In the genomic region with DNA sequence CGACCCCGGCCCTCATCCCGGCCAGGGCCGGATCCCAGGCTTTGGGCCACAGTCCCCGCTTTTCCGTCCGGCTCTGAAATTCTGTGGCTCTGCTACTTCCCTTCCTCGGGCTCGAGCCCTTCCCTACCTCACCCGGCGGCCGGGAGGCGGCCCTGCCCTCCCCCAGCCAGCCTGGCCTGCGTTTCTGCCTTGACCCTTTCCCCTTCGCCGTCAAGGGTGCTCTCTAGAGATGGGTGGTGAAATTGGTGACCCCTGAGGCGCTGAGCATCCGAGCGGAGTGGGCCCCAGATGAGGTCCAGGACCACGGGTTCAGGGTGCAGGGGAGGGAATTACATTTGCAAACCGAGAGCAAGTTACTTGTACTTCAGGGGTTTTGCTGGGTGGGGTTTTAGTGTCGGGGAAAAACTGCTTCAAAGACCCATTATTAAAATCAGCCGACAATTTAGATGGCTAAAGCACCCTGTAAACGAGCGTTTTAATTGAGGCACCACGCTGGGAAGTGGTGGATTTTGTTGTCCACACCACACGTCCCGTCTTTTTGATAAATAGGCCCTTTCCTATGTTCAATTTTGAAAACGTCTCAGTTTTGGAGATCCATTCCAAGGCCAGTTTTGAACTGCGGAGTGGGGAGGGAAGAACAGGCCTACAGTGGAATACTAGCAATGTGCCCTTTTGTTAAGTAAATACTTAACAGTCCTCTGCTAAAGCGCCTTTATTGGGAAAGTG, we compare ENCODE assay signal across 1 cellular context.
TF ChIP-seq lines count a peak whose summit lies in the region.

No MANE protein-coding gene starts in this region.

TF ChIP-seq in K562, 482 proteins besides CTCF, POLR2A, EP300 and RAD21 (continued from another document):
- TF ChIP-seq, protein P1, sequence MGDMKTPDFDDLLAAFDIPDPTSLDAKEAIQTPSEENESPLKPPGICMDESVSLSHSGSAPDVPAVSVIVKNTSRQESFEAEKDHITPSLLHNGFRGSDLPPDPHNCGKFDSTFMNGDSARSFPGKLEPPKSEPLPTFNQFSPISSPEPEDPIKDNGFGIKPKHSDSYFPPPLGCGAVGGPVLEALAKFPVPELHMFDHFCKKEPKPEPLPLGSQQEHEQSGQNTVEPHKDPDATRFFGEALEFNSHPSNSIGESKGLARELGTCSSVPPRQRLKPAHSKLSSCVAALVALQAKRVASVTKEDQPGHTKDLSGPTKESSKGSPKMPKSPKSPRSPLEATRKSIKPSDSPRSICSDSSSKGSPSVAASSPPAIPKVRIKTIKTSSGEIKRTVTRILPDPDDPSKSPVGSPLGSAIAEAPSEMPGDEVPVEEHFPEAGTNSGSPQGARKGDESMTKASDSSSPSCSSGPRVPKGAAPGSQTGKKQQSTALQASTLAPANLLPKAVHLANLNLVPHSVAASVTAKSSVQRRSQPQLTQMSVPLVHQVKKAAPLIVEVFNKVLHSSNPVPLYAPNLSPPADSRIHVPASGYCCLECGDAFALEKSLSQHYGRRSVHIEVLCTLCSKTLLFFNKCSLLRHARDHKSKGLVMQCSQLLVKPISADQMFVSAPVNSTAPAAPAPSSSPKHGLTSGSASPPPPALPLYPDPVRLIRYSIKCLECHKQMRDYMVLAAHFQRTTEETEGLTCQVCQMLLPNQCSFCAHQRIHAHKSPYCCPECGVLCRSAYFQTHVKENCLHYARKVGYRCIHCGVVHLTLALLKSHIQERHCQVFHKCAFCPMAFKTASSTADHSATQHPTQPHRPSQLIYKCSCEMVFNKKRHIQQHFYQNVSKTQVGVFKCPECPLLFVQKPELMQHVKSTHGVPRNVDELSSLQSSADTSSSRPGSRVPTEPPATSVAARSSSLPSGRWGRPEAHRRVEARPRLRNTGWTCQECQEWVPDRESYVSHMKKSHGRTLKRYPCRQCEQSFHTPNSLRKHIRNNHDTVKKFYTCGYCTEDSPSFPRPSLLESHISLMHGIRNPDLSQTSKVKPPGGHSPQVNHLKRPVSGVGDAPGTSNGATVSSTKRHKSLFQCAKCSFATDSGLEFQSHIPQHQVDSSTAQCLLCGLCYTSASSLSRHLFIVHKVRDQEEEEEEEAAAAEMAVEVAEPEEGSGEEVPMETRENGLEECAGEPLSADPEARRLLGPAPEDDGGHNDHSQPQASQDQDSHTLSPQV (IDR thresholded peaks at IDR 0.05) = 0 out of 2 replicates have a peak, but pooled peaks have one; percentile 78
- TF ChIP-seq YBX1 (IDR thresholded peaks at IDR 0.05) = no peak
- peak; percentile 28; the same call in 1 of the 2 replicates for TF ChIP-seq TOE1 (IDR thresholded peaks at IDR 0.05; ENCODE audit: borderline replicate concordance)
- TF ChIP-seq TOE1 (CRISPR knock-in tag; IDR thresholded peaks at IDR 0.05; ENCODE audit: borderline replicate concordance, low read depth) = no peak
- TF ChIP-seq FOXK1 (CRISPR knock-in tag; IDR thresholded peaks at IDR 0.05; ENCODE audit: borderline replicate concordance) = peak; percentile 95
- no peak for TF ChIP-seq NR4A1 (CRISPR knock-in tag; IDR thresholded peaks at IDR 0.05)
- no peak for TF ChIP-seq NR4A1 (tag; IDR thresholded peaks at IDR 0.05)
- 0 out of 2 replicates have a peak, but pooled peaks have one; percentile 4 for TF ChIP-seq DIDO1 (tag; IDR thresholded peaks at IDR 0.05; ENCODE audit: low read depth)
- TF ChIP-seq KLF10 (CRISPR knock-in tag; IDR thresholded peaks at IDR 0.05) = no peak
- TF ChIP-seq, protein P2, sequence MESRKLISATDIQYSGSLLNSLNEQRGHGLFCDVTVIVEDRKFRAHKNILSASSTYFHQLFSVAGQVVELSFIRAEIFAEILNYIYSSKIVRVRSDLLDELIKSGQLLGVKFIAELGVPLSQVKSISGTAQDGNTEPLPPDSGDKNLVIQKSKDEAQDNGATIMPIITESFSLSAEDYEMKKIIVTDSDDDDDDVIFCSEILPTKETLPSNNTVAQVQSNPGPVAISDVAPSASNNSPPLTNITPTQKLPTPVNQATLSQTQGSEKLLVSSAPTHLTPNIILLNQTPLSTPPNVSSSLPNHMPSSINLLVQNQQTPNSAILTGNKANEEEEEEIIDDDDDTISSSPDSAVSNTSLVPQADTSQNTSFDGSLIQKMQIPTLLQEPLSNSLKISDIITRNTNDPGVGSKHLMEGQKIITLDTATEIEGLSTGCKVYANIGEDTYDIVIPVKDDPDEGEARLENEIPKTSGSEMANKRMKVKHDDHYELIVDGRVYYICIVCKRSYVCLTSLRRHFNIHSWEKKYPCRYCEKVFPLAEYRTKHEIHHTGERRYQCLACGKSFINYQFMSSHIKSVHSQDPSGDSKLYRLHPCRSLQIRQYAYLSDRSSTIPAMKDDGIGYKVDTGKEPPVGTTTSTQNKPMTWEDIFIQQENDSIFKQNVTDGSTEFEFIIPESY (CRISPR knock-in tag; IDR thresholded peaks at IDR 0.05) = peak; percentile 61; the same call in 1 of the 2 replicates
- TF ChIP-seq HEY1 (CRISPR knock-in tag; IDR thresholded peaks at IDR 0.05; ENCODE audit: borderline replicate concordance) = no peak
- peak; percentile 33; the same call in 1 of the 2 replicates for TF ChIP-seq GTF2A2 (tag; IDR thresholded peaks at IDR 0.05)
- no peak for TF ChIP-seq MECOM (CRISPR knock-in tag; IDR thresholded peaks at IDR 0.05)
- TF ChIP-seq, protein P3, sequence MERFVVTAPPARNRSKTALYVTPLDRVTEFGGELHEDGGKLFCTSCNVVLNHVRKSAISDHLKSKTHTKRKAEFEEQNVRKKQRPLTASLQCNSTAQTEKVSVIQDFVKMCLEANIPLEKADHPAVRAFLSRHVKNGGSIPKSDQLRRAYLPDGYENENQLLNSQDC (CRISPR knock-in tag; IDR thresholded peaks at IDR 0.05) = no peak
- TF ChIP-seq PHF21A (IDR thresholded peaks at IDR 0.05; ENCODE audit: borderline replicate concordance, low read depth) = no peak
- TF ChIP-seq SNIP1 (IDR thresholded peaks at IDR 0.05; ENCODE audit: low read depth) = no peak
- TF ChIP-seq, protein P4, sequence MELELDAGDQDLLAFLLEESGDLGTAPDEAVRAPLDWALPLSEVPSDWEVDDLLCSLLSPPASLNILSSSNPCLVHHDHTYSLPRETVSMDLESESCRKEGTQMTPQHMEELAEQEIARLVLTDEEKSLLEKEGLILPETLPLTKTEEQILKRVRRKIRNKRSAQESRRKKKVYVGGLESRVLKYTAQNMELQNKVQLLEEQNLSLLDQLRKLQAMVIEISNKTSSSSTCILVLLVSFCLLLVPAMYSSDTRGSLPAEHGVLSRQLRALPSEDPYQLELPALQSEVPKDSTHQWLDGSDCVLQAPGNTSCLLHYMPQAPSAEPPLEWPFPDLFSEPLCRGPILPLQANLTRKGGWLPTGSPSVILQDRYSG (tag; conservative IDR thresholded peaks at IDR 0.05; ENCODE audit: low read depth) = peak; percentile 86
- 0 out of 2 replicates have a peak, but pooled peaks have one; percentile 29 for TF ChIP-seq LEF1 (IDR thresholded peaks at IDR 0.05)
- TF ChIP-seq FOXA3 (CRISPR knock-in tag; conservative IDR thresholded peaks at IDR 0.05 in 1 of 2, IDR thresholded peaks at IDR 0.05 in 1 of 2) = no peak
- TF ChIP-seq RHOXF2B (CRISPR knock-in tag; conservative IDR thresholded peaks at IDR 0.05) = no peak
- TF ChIP-seq, protein P5, sequence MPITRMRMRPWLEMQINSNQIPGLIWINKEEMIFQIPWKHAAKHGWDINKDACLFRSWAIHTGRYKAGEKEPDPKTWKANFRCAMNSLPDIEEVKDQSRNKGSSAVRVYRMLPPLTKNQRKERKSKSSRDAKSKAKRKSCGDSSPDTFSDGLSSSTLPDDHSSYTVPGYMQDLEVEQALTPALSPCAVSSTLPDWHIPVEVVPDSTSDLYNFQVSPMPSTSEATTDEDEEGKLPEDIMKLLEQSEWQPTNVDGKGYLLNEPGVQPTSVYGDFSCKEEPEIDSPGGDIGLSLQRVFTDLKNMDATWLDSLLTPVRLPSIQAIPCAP (CRISPR knock-in tag; IDR thresholded peaks at IDR 0.05; ENCODE audit: borderline replicate concordance) = 0 out of 2 replicates have a peak, but pooled peaks have one; percentile 52
- TF ChIP-seq SUPT5H (IDR thresholded peaks at IDR 0.05) = peak; percentile 75
- TF ChIP-seq RFX5 (IDR thresholded peaks at IDR 0.05; ENCODE audit: low read depth, low read length) = no peak
- TF ChIP-seq CBX3 (IDR thresholded peaks at IDR 0.05; ENCODE audit: borderline replicate concordance in 1 of 2, low read length in 2 of 2) = 0 out of 3 replicates have a peak, but pooled peaks of 1 of the 2 experiments have one; percentile 4
- no peak for TF ChIP-seq TCFL5 (CRISPR knock-in tag; conservative IDR thresholded peaks at IDR 0.05)
- 0 out of 2 replicates have a peak, but pooled peaks have one; percentile 51 for TF ChIP-seq PTBP1 (IDR thresholded peaks at IDR 0.05; ENCODE audit: low read depth, low read length)
- TF ChIP-seq DNMT1 (IDR thresholded peaks at IDR 0.05) = 0 out of 2 replicates have a peak, but pooled peaks have one; percentile 8
- no peak for TF ChIP-seq SNRNP70 (optimal IDR thresholded peaks at IDR 0.05; ENCODE audit: low read depth, low read length)
